Comparison of ENCODE assay signal across 10 cellular contexts in genomic region chr11:67345247-67345948, GRCh38. TPM values are rescaled to one million over a fixed set of nuclear protein-coding genes. Genes with fewer than 3 reads are reported as not detected.
DNase-seq lines count a peak whose midpoint lies in the region; ATAC-seq and TF ChIP-seq lines count a peak whose summit lies in the region.
"Had no signal": no experiment of that assay in that cellular context is flagged by ENCODE, and none has a peak within 500 bp of the region (broad histone marks: within the 10 kb centered on the region; RNA-seq: fewer than 3 reads in every experiment).

No MANE protein-coding gene starts in this region.

- H3K27ac Mint-ChIP-seq in activated naive CD4-positive, alpha-beta T cell treated with anti-CD3 and anti-CD28 coated beads, Interleukin-2, amount 10 ng/mL, durations not matched to agents 7 days and 5 days, result peak overlapping the region; percentile 92
- H3K27ac Mint-ChIP-seq in activated T-helper 17 cell treated with anti-CD3 and anti-CD28 coated beads, Interleukin-2, amount 50 U/mL, for 72 hours, result peak overlapping the region; percentile 90
- no peak overlapping the region for H3K27ac Mint-ChIP-seq in endodermal cell

- H3K9me3 ChIP-seq in mucosa of descending colon (no peaks in the 10 kb centered on the region), endodermal cell (ENCODE audit: control insufficient read depth, low read length) (peaks cover 11% of the 10 kb centered on the region)
- H3K9me3 ChIP-seq: thoracic aorta had no signal

- no peaks in the 10 kb centered on the region for H3K27me3 ChIP-seq in endodermal cell (ENCODE audit: control insufficient read depth, insufficient read depth, low read length, poor library complexity, severe bottlenecking)

- WGBS in endodermal cell (ENCODE audit: insufficient coverage in 1 of 2, insufficient read length in 1 of 2), 2 experiments, result 82 to 90% methylated on average over 6 to 8 of the region's 8 CpGs

- no peak for DNase-seq in activated naive CD4-positive, alpha-beta T cell treated with anti-CD3 and anti-CD28 coated beads, Interleukin-2, amount 10 ng/mL, durations not matched to agents 7 days and 5 days
- no peak for DNase-seq in activated naive CD4-positive, alpha-beta T cell (lab: John Stamatoyannopoulos, UW)
- DNase-seq in mucosa of descending colon (peak in 2 of 3 donors; percentile 38 to 51), SIG-M5 (lab: John Stamatoyannopoulos, UW) (no peak), endodermal cell (no peak), NCI-H69 (lab: John Stamatoyannopoulos, UW) (no peak)
- DNase-seq: stimulated activated CD4-positive, alpha-beta T cell treated with anti-CD3 and anti-CD28 coated beads, Interleukin-2, amount 100 ng/mL, for 24 hours had no signal

- H3K27me3 Mint-ChIP-seq in activated naive CD4-positive, alpha-beta T cell treated with anti-CD3 and anti-CD28 coated beads, Interleukin-2, amount 10 ng/mL, durations not matched to agents 7 days and 5 days, result no peaks in the 10 kb centered on the region
- no peaks in the 10 kb centered on the region for H3K27me3 Mint-ChIP-seq in activated T-helper 17 cell treated with anti-CD3 and anti-CD28 coated beads, Interleukin-2, amount 50 U/mL, for 72 hours
- H3K27me3 Mint-ChIP-seq in endodermal cell (ENCODE audit: insufficient read depth), result peaks cover 2% of the 10 kb centered on the region

- H3K4me3 Mint-ChIP-seq in activated naive CD4-positive, alpha-beta T cell treated with anti-CD3 and anti-CD28 coated beads, Interleukin-2, amount 10 ng/mL, durations not matched to agents 7 days and 5 days, result no peak overlapping the region
- peak overlapping the region; percentile 69 for H3K4me3 Mint-ChIP-seq in activated T-helper 17 cell treated with anti-CD3 and anti-CD28 coated beads, Interleukin-2, amount 50 U/mL, for 72 hours
- no peak overlapping the region for H3K4me3 Mint-ChIP-seq in endodermal cell

- ATAC-seq in activated T-helper 17 cell treated with anti-CD3 and anti-CD28 coated beads, Interleukin-2, amount 50 U/mL, for 72 hours (replicated peaks), result peak; percentile 72
- ATAC-seq in mucosa of descending colon (peak; percentile 67), HG03280 (IDR thresholded peaks at IDR 0.05; ENCODE audit: unreplicated experiment) (no peak)

- no peak overlapping the region for H3K4me3 ChIP-seq in mucosa of descending colon
- H3K4me3 ChIP-seq in endodermal cell (ENCODE audit: low read length), result no peak overlapping the region
- H3K4me3 ChIP-seq: thoracic aorta had no signal

- H3K4me1 ChIP-seq in mucosa of descending colon (ENCODE audit: low read depth) (peaks cover 29% of the 10 kb centered on the region), endodermal cell (ENCODE audit: control insufficient read depth, insufficient read depth, low read length) (peaks cover 2% of the 10 kb centered on the region)

- TF ChIP-seq CTCF in mucosa of descending colon (IDR thresholded peaks at IDR 0.05), result no peak
- no peak for TF ChIP-seq CTCF in endodermal cell (conservative IDR thresholded peaks at IDR 0.05)

- CTCF ChIA-PET in activated naive CD4-positive, alpha-beta T cell treated with anti-CD3 and anti-CD28 coated beads, Interleukin-2, amount 10 ng/mL, durations not matched to agents 7 days and 5 days (lab: Charles Lee), result interaction anchor here (0.6 to 4.6 kb wide), 29 partner anchors 8 to 264 kb away, joined by 3 to 116 read pairs (median 6); partner anchors contain the start of genes CLCF1, PITPNM1, POLD4 and RAD9A

- no peak overlapping the region for H3K9ac ChIP-seq in endodermal cell (ENCODE audit: extremely low read depth, low read length, poor library complexity, severe bottlenecking)

- H3K4me1 Mint-ChIP-seq in activated naive CD4-positive, alpha-beta T cell treated with anti-CD3 and anti-CD28 coated beads, Interleukin-2, amount 10 ng/mL, durations not matched to agents 7 days and 5 days, result peaks cover 35% of the 10 kb centered on the region
- H3K4me1 Mint-ChIP-seq in activated T-helper 17 cell treated with anti-CD3 and anti-CD28 coated beads, Interleukin-2, amount 50 U/mL, for 72 hours, result peaks cover 31% of the 10 kb centered on the region
- H3K4me1 Mint-ChIP-seq in endodermal cell, result peaks cover 8% of the 10 kb centered on the region

- H3K9me3 Mint-ChIP-seq in activated naive CD4-positive, alpha-beta T cell treated with anti-CD3 and anti-CD28 coated beads, Interleukin-2, amount 10 ng/mL, durations not matched to agents 7 days and 5 days, result no peaks in the 10 kb centered on the region
- no peaks in the 10 kb centered on the region for H3K9me3 Mint-ChIP-seq in activated T-helper 17 cell treated with anti-CD3 and anti-CD28 coated beads, Interleukin-2, amount 50 U/mL, for 72 hours
- H3K9me3 Mint-ChIP-seq in endodermal cell, result no peaks in the 10 kb centered on the region

- no peaks in the 10 kb centered on the region for H3K36me3 Mint-ChIP-seq in activated naive CD4-positive, alpha-beta T cell treated with anti-CD3 and anti-CD28 coated beads, Interleukin-2, amount 10 ng/mL, durations not matched to agents 7 days and 5 days
- H3K36me3 Mint-ChIP-seq in activated T-helper 17 cell treated with anti-CD3 and anti-CD28 coated beads, Interleukin-2, amount 50 U/mL, for 72 hours (ENCODE audit: low read depth), result no peaks in the 10 kb centered on the region
- H3K36me3 Mint-ChIP-seq in endodermal cell (ENCODE audit: low read depth), result no peaks in the 10 kb centered on the region

- no peak overlapping the region for H3K27ac ChIP-seq in endodermal cell (ENCODE audit: low read depth, low read length)
- H3K27ac ChIP-seq: thoracic aorta had no signal

- H3K36me3 ChIP-seq in mucosa of descending colon (ENCODE audit: low read depth) (no peaks in the 10 kb centered on the region), endodermal cell (ENCODE audit: control insufficient read depth, insufficient read depth, low read length) (no peaks in the 10 kb centered on the region)
- H3K36me3 ChIP-seq: thoracic aorta had no signal

- intact Hi-C loops in mucosa of descending colon (cut with DNase I, micrococcal nuclease), result no loop called here

RNA-seq across cellular contexts. Expression of gene POLD4, which starts 7.9 kb away (rescaled TPM):
- 10 to 100 TPM; 32.4 to 60.2 TPM for total RNA-seq in activated T-helper 17 cell treated with anti-CD3 and anti-CD28 coated beads, Interleukin-2, amount 50 U/mL, for 72 hours
- total RNA-seq in mucosa of descending colon (100 to 1,000 TPM; 130 to 266 (median 201) TPM), endodermal cell (10 to 100 TPM; 40.7 to 47.6 TPM)
- polyA plus RNA-seq in endodermal cell (2013, experiment 1 of 2), result 24.3 TPM
- polyA plus RNA-seq in endodermal cell (2013, experiment 2 of 2), result 30.1 TPM

RNA-seq across cellular contexts. Expression of gene CLCF1, which starts 28.0 kb away (rescaled TPM):
- total RNA-seq in activated T-helper 17 cell treated with anti-CD3 and anti-CD28 coated beads, Interleukin-2, amount 50 U/mL, for 72 hours, result 1 to 10 TPM in 1 of 2 donors, under 1 TPM in 1; 0.22 to 1.1 TPM
- total RNA-seq in mucosa of descending colon, result 1 to 10 TPM; 2.2 to 3.0 (median 2.7) TPM
- 1 to 10 TPM; 3.6 to 4.8 TPM for total RNA-seq in endodermal cell
- polyA plus RNA-seq in endodermal cell (2013, experiment 1 of 2), result 2.4 TPM
- 2.6 TPM for polyA plus RNA-seq in endodermal cell (2013, experiment 2 of 2)

RNA-seq across cellular contexts. Expression of gene SSH3, which starts 42.1 kb away (rescaled TPM):
- 10 to 100 TPM; 15.8 to 22.0 TPM for total RNA-seq in activated T-helper 17 cell treated with anti-CD3 and anti-CD28 coated beads, Interleukin-2, amount 50 U/mL, for 72 hours
- 10 to 100 TPM; 55.8 to 87.0 (median 57.6) TPM for total RNA-seq in mucosa of descending colon
- total RNA-seq in endodermal cell, result 10 to 100 TPM; 39.1 to 44.4 TPM
- 22.0 TPM for polyA plus RNA-seq in endodermal cell (2013, experiment 1 of 2)
- 16.0 TPM for polyA plus RNA-seq in endodermal cell (2013, experiment 2 of 2)

RNA-seq across cellular contexts. Expression of gene RAD9A, which starts 46.4 kb away (rescaled TPM):
- 10 to 100 TPM; 32.0 to 37.5 TPM for total RNA-seq in activated T-helper 17 cell treated with anti-CD3 and anti-CD28 coated beads, Interleukin-2, amount 50 U/mL, for 72 hours
- total RNA-seq in mucosa of descending colon, result 10 to 100 TPM; 27.9 to 39.3 (median 29.1) TPM
- 10 to 100 TPM; 28.3 to 41.4 TPM for total RNA-seq in endodermal cell
- polyA plus RNA-seq in endodermal cell (2013, experiment 1 of 2), result 31.1 TPM
- polyA plus RNA-seq in endodermal cell (2013, experiment 2 of 2), result 31.1 TPM

RNA-seq across cellular contexts. Expression of gene PPP1CA, which starts 56.3 kb away (rescaled TPM):
- total RNA-seq in activated T-helper 17 cell treated with anti-CD3 and anti-CD28 coated beads, Interleukin-2, amount 50 U/mL, for 72 hours, result 100 to 1,000 TPM; 220 to 322 TPM
- total RNA-seq in mucosa of descending colon (100 to 1,000 TPM; 130 to 239 (median 209) TPM), endodermal cell (100 to 1,000 TPM; 182 to 212 TPM)
- polyA plus RNA-seq in endodermal cell (2013, experiment 1 of 2), result 151 TPM
- polyA plus RNA-seq in endodermal cell (2013, experiment 2 of 2), result 148 TPM

Comparison
In these comparisons a context has a peak if more than half of its experiments do, and no peak if none do; other contexts are left out.
1. DNase-seq: peak in mucosa of descending colon (2 of 3); none in activated naive CD4-positive, alpha-beta T cell treated with anti-CD3 and anti-CD28 coated beads, Interleukin-2, amount 10 ng/mL, durations not matched to agents 7 days and 5 days (single experiment), activated naive CD4-positive, alpha-beta T cell (0 of 4), SIG-M5 (single experiment), endodermal cell (single experiment) and NCI-H69 (single experiment).